In the genomic region with DNA sequence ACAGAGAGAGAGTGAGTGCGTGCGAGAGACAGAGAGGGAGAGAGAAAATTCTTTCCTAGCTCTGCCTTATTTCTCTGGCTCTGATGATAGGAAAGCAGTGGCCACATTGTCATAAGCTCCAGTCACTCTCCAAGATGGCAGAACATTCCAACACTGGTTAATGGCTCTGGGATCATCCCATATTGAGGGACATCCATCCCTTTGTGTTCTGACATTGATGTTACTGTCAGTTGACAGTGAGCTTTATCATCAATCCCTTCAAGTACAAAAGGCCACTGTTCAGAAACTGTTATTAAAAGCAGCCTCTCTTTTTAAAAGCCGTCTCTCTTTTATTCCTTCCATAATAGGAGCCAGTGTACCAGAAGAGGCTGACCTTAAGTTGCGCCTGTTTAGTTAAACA, we compare ENCODE assay signal across 13 cellular contexts.
DNase-seq lines count a peak whose midpoint lies in the region; ATAC-seq lines count a peak whose summit lies in the region.
"Had no signal": no experiment of that assay in that cellular context is flagged by ENCODE, and none has a peak within 500 bp of the region (broad histone marks: within the 10 kb centered on the region; RNA-seq: fewer than 3 reads in every experiment).

No MANE protein-coding gene starts in this region.

- no peak for ATAC-seq in activated CD8-positive, alpha-beta T cell treated with anti-CD3 and anti-CD28 coated beads, Interleukin-2, amount 10 ng/mL, durations not matched to agents 7 days and 5 days
- ATAC-seq in GM18909 (IDR thresholded peaks at IDR 0.05; ENCODE audit: poor library complexity, unreplicated experiment), result no peak
- ATAC-seq: CD8-positive, alpha-beta T cell had no signal

- H3K4me3 Mint-ChIP-seq in activated CD8-positive, alpha-beta T cell treated with anti-CD3 and anti-CD28 coated beads, Interleukin-2, amount 10 ng/mL, durations not matched to agents 7 days and 5 days, result no peak overlapping the region
- no peak overlapping the region for H3K4me3 Mint-ChIP-seq in activated CD4-positive, alpha-beta T cell treated with anti-CD3 and anti-CD28 coated beads, Interleukin-2, amount 10 ng/mL, durations not matched to agents 7 days and 5 days
- H3K4me3 Mint-ChIP-seq: B cell; CD8-positive, alpha-beta T cell had no signal

- no peak overlapping the region for H3K27ac Mint-ChIP-seq in activated CD8-positive, alpha-beta T cell treated with anti-CD3 and anti-CD28 coated beads, Interleukin-2, amount 10 ng/mL, durations not matched to agents 7 days and 5 days
- H3K27ac Mint-ChIP-seq in activated CD4-positive, alpha-beta T cell treated with anti-CD3 and anti-CD28 coated beads, Interleukin-2, amount 10 ng/mL, durations not matched to agents 7 days and 5 days, result no peak overlapping the region
- H3K27ac Mint-ChIP-seq: B cell; CD8-positive, alpha-beta T cell had no signal

- CTCF ChIA-PET in activated CD8-positive, alpha-beta T cell treated with anti-CD3 and anti-CD28 coated beads, Interleukin-2, amount 10 ng/mL, durations not matched to agents 7 days and 5 days (lab: Charles Lee), result no interaction called here
- CTCF ChIA-PET in activated CD4-positive, alpha-beta T cell treated with anti-CD3 and anti-CD28 coated beads, Interleukin-2, amount 10 ng/mL, durations not matched to agents 7 days and 5 days (lab: Charles Lee), result no interaction called here

- no peaks in the 10 kb centered on the region for H3K4me1 Mint-ChIP-seq in activated CD8-positive, alpha-beta T cell treated with anti-CD3 and anti-CD28 coated beads, Interleukin-2, amount 10 ng/mL, durations not matched to agents 7 days and 5 days (ENCODE audit: low read depth)
- H3K4me1 Mint-ChIP-seq in activated CD4-positive, alpha-beta T cell treated with anti-CD3 and anti-CD28 coated beads, Interleukin-2, amount 10 ng/mL, durations not matched to agents 7 days and 5 days, result no peaks in the 10 kb centered on the region
- H3K4me1 Mint-ChIP-seq: B cell had no signal

- H3K27me3 Mint-ChIP-seq in activated CD8-positive, alpha-beta T cell treated with anti-CD3 and anti-CD28 coated beads, Interleukin-2, amount 10 ng/mL, durations not matched to agents 7 days and 5 days (ENCODE audit: low read depth), result no peaks in the 10 kb centered on the region
- H3K27me3 Mint-ChIP-seq in activated CD4-positive, alpha-beta T cell treated with anti-CD3 and anti-CD28 coated beads, Interleukin-2, amount 10 ng/mL, durations not matched to agents 7 days and 5 days, result no peaks in the 10 kb centered on the region
- H3K27me3 Mint-ChIP-seq: B cell had no signal

- POLR2A ChIA-PET in activated CD8-positive, alpha-beta T cell treated with anti-CD3 and anti-CD28 coated beads, Interleukin-2, amount 10 ng/mL, durations not matched to agents 7 days and 5 days (lab: Charles Lee), result no interaction called here
- POLR2A ChIA-PET in activated CD4-positive, alpha-beta T cell treated with anti-CD3 and anti-CD28 coated beads, Interleukin-2, amount 10 ng/mL, durations not matched to agents 7 days and 5 days (lab: Charles Lee), result no interaction called here

- DNase-seq in NCI-H2227 (lab: John Stamatoyannopoulos, UW; ENCODE audit: unreplicated experiment), result peak; percentile 87
- peak; percentile 21 for DNase-seq in NCI-H748 treated with DMSO at 0.1 percent for 48 hours (lab: John Stamatoyannopoulos, UW)
- DNase-seq in medulla oblongata (ENCODE audit: extremely low spot score), result peak; percentile 77
- DNase-seq in retina, result peak; percentile 71
- no peak for DNase-seq in activated CD8-positive, alpha-beta T cell treated with anti-CD3 and anti-CD28 coated beads, Interleukin-2, amount 10 ng/mL, durations not matched to agents 7 days and 5 days
- no peak for DNase-seq in NCI-H1048 (lab: John Stamatoyannopoulos, UW)
- no peak for DNase-seq in activated CD4-positive, alpha-beta T cell treated with anti-CD3 and anti-CD28 coated beads, Interleukin-2, amount 10 ng/mL, durations not matched to agents 7 days and 5 days
- DNase-seq: CD8-positive, alpha-beta T cell; COR-L47; GM23248; IMR-90 had no signal

- no peaks in the 10 kb centered on the region for H3K9me3 Mint-ChIP-seq in activated CD8-positive, alpha-beta T cell treated with anti-CD3 and anti-CD28 coated beads, Interleukin-2, amount 10 ng/mL, durations not matched to agents 7 days and 5 days (ENCODE audit: insufficient read depth)
- H3K9me3 Mint-ChIP-seq in activated CD4-positive, alpha-beta T cell treated with anti-CD3 and anti-CD28 coated beads, Interleukin-2, amount 10 ng/mL, durations not matched to agents 7 days and 5 days, result peaks cover 10% of the 10 kb centered on the region

- no peaks in the 10 kb centered on the region for H3K36me3 Mint-ChIP-seq in activated CD8-positive, alpha-beta T cell treated with anti-CD3 and anti-CD28 coated beads, Interleukin-2, amount 10 ng/mL, durations not matched to agents 7 days and 5 days (ENCODE audit: low read depth)
- no peaks in the 10 kb centered on the region for H3K36me3 Mint-ChIP-seq in activated CD4-positive, alpha-beta T cell treated with anti-CD3 and anti-CD28 coated beads, Interleukin-2, amount 10 ng/mL, durations not matched to agents 7 days and 5 days (ENCODE audit: low read depth)
- H3K36me3 Mint-ChIP-seq: CD8-positive, alpha-beta T cell had no signal

Comparison
In these comparisons a context has a peak if more than half of its experiments do, and no peak if none do; other contexts are left out.
1. DNase-seq: peak in NCI-H2227 (single experiment), NCI-H748 treated with DMSO at 0.1 percent for 48 hours (single experiment), medulla oblongata (single experiment) and retina (single experiment); none in activated CD8-positive, alpha-beta T cell treated with anti-CD3 and anti-CD28 coated beads, Interleukin-2, amount 10 ng/mL, durations not matched to agents 7 days and 5 days (single experiment), NCI-H1048 (single experiment) and activated CD4-positive, alpha-beta T cell treated with anti-CD3 and anti-CD28 coated beads, Interleukin-2, amount 10 ng/mL, durations not matched to agents 7 days and 5 days (single experiment).